In genomic region chr7:103772171-103772570, GRCh38 we compare ENCODE assay signal across 29 cellular contexts.
"Had no signal": no experiment of that assay in that cellular context is flagged by ENCODE, and none has a peak within 500 bp of the region (broad histone marks: within the 10 kb centered on the region; RNA-seq: fewer than 3 reads in every experiment).

No MANE protein-coding gene starts in this region.

- H3K4me1 ChIP-seq: ascending aorta, breast epithelium, colonic mucosa, heart left ventricle had no signal

- H3K27me3 ChIP-seq: ascending aorta, breast epithelium, cardiac muscle cell, colonic mucosa, heart left ventricle had no signal

- DNase-seq: activated CD4-positive, alpha-beta memory T cell treated with anti-CD3 and anti-CD28 coated beads for 36 hours; activated CD4-positive, alpha-beta T cell treated with anti-CD3 and anti-CD28 coated beads for 36 hours; activated CD4-positive, alpha-beta T cell treated with anti-CD3 and anti-CD28 coated beads, Interleukin-2, amount 10 ng/mL, durations not matched to agents 24 days and 14 days; activated CD4-positive, CD25-positive, alpha-beta regulatory T cell; activated CD4-positive, CD25-positive, alpha-beta regulatory T cell treated with anti-CD3 and anti-CD28 coated beads, Interleukin-2, amount 50 U/mL, for 72 hours; activated CD8-positive, alpha-beta memory T cell treated with anti-CD3 and anti-CD28 coated beads, Interleukin-2, amount 10 ng/mL, durations not matched to agents 7 days and 5 days; activated CD8-positive, alpha-beta memory T cell treated with anti-CD3 and anti-CD28 coated beads, Interleukin-2, amount 50 U/mL, for 4 hours; activated CD8-positive, alpha-beta T cell treated with anti-CD3 and anti-CD28 coated beads, Interleukin-2, amount 10 ng/mL, durations not matched to agents 7 days and 5 days; activated gamma-delta T cell; activated naive CD4-positive, alpha-beta T cell; activated naive CD4-positive, alpha-beta T cell treated with anti-CD3 and anti-CD28 coated beads, Interleukin-2, amount 10 ng/mL, durations not matched to agents 7 days and 5 days; activated naive CD8-positive, alpha-beta T cell treated with anti-CD3 and anti-CD28 coated beads, Interleukin-2, amount 10 ng/mL, durations not matched to agents 7 days and 5 days; activated T-cell treated with anti-CD3 and anti-CD28 coated beads, Interleukin-2, amount 50 U/mL, for 24 hours; activated T-cell treated with anti-CD3 and anti-CD28 coated beads, Interleukin-2, amount 50 U/mL, for 72 hours; central memory CD4-positive, alpha-beta T cell; cerebellar nuclear complex; colonic mucosa; dorsolateral prefrontal cortex; effector memory CD4-positive, alpha-beta T cell; endodermal cell; foreskin fibroblast; heart left ventricle; T-helper 2 cell had no signal

- H3K9me3 ChIP-seq: ascending aorta, breast epithelium, colonic mucosa, heart left ventricle had no signal

- ATAC-seq: activated CD4-positive, alpha-beta T cell treated with anti-CD3 and anti-CD28 coated beads for 36 hours; activated CD8-positive, alpha-beta memory T cell treated with anti-CD3 and anti-CD28 coated beads, Interleukin-2, amount 10 ng/mL, durations not matched to agents 7 days and 5 days; activated CD8-positive, alpha-beta T cell treated with anti-CD3 and anti-CD28 coated beads, Interleukin-2, amount 10 ng/mL, durations not matched to agents 7 days and 5 days; activated naive CD4-positive, alpha-beta T cell treated with anti-CD3 and anti-CD28 coated beads, Interleukin-2, amount 50 U/mL, for 72 hours; activated T-cell treated with anti-CD3 and anti-CD28 coated beads, Interleukin-2, amount 50 U/mL, for 72 hours; esophagus mucosa; heart left ventricle had no signal

- H3K36me3 ChIP-seq: ascending aorta, breast epithelium, cardiac muscle cell, colonic mucosa, heart left ventricle had no signal

- H3K27ac ChIP-seq: ascending aorta, breast epithelium, cardiac muscle cell, colonic mucosa, dorsolateral prefrontal cortex, heart left ventricle had no signal

- FAIRE-seq: frontal cortex had no signal

- H3K4me3 ChIP-seq: ascending aorta, breast epithelium, cardiac muscle cell, colonic mucosa, dorsolateral prefrontal cortex, heart left ventricle had no signal
